In the genomic region with DNA sequence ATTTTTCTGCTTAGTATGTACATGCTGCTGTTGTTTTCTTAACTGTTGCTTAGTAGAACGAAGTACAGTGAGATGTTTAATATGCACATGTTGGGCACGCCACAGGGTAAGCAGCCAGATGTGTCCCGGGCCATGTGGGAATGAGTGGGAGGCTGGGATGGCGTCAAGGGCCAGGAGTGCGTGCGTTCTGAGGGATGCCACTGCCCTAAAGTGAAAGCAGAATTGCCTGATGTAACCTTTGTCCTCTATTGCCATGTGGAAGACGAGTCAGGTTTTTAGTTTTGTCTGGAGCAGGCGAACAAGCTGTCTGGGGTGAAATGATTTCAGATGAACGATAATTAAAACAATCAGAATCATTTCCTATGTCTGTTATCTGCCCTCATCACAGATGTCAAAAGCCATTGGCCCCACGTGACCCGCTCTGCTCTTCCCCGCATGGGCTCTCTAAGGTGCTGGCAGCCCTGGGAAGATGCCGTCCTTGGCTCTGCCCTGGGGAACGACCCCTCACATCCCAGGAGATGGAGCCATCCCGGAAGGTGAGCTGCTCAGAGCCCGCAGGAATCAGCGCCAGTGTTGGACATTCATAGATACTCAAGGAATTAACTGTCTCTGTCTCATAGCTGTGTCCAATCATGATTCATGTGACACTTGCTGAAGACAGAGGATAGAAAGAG, we compare ENCODE assay signal across 20 cellular contexts.
A peak's percentile ranks its signal among the peaks of the same experiment; 100 is the strongest.
DNase-seq lines count a peak whose midpoint lies in the region; ATAC-seq, FAIRE-seq and TF ChIP-seq lines count a peak whose summit lies in the region.
"Had no signal": no experiment of that assay in that cellular context is flagged by ENCODE, and none has a peak within 500 bp of the region (broad histone marks: within the 10 kb centered on the region; RNA-seq: fewer than 3 reads in every experiment).

No MANE protein-coding gene starts in this region.

- TF ChIP-seq CTCF in MCF 10A (IDR thresholded peaks at IDR 0.05; ENCODE audit: unreplicated experiment) (no peak), breast epithelium (IDR thresholded peaks at IDR 0.05) (no peak), K562 (IDR thresholded peaks at IDR 0.05 in 2 of 3, conservative IDR thresholded peaks at IDR 0.05 in 1 of 3; ENCODE audit: insufficient read depth in 2 of 3, low read depth in 1 of 3, low read length in 3 of 3) (no peak), lung (IDR thresholded peaks at IDR 0.05; ENCODE audit: control extremely low read depth, extremely low read depth) (no peak), spleen (IDR thresholded peaks at IDR 0.05 in 8 of 11, conservative IDR thresholded peaks at IDR 0.05 in 3 of 11) (no peak)

- no peak for FAIRE-seq in K562 (lab: Jason Lieb, UNC)
- FAIRE-seq: A204.1, G401.6, GM12891 had no signal

- no peaks in the 10 kb centered on the region for H3K36me3 Mint-ChIP-seq in MCF 10A (ENCODE audit: insufficient read depth, unreplicated experiment)

- no peaks in the 10 kb centered on the region for H3K36me3 ChIP-seq in breast epithelium
- no peaks in the 10 kb centered on the region for H3K36me3 ChIP-seq in K562 (ENCODE audit: control insufficient read depth, insufficient read depth, low read length)
- H3K36me3 ChIP-seq in lung (ENCODE audit: control insufficient read depth in 2 of 2, insufficient read depth in 2 of 2, low read length in 2 of 2) = no peaks in the 10 kb centered on the region
- no peaks in the 10 kb centered on the region for H3K36me3 ChIP-seq in spleen

- no peak for TF ChIP-seq RAD21 in K562 (CRISPR knock-in tag; conservative IDR thresholded peaks at IDR 0.05 in 1 of 2, IDR thresholded peaks at IDR 0.05 in 1 of 2)

- under 1% methylated on average over 17 of the region's 17 CpGs for WGBS in K562 (ENCODE audit: insufficient coverage, low coverage, missing lambda C conversion rate)
- 79 to 87% methylated on average over 17 of the region's 17 CpGs for WGBS in lung, 2 donors
- WGBS in spleen, 5 donors = 69 to 81% (median 79%) methylated on average over 17 of the region's 17 CpGs

- H2AFZ ChIP-seq in K562 (ENCODE audit: low read depth, low read length) = no peak overlapping the region
- H2AFZ ChIP-seq: GM23338 had no signal

- H3K27ac Mint-ChIP-seq in MCF 10A (ENCODE audit: low read depth, unreplicated experiment) = no peak overlapping the region
- H3K27ac Mint-ChIP-seq: B cell; CD4-positive, alpha-beta T cell; GM23338; H9; HFFc6 had no signal

- H3K4me3 ChIP-seq in breast epithelium (no peak overlapping the region), K562 (no peak overlapping the region), lung (no peak overlapping the region), spleen (no peak overlapping the region)
- H3K4me3 ChIP-seq: GM23338 had no signal

- POLR2A ChIA-PET in MCF 10A (lab: Yijun Ruan, JAX) = no interaction called here
- POLR2A ChIA-PET in K562 (lab: Yijun Ruan, JAX) = no interaction called here

- ATAC-seq in K562 (no peak), lung (ENCODE audit: insufficient read depth, low FRiP score) (no peak)
- ATAC-seq: GM23338 had no signal

- no peak overlapping the region for H3K4me2 ChIP-seq in K562 (ENCODE audit: insufficient read depth, low read length)
- H3K4me2 ChIP-seq: GM23338 had no signal

- H3K9me1 ChIP-seq in K562 (ENCODE audit: control insufficient read depth, insufficient read depth, low read length) = no peaks in the 10 kb centered on the region

- H3K9me3 Mint-ChIP-seq in MCF 10A (ENCODE audit: unreplicated experiment) = peaks cover 17% of the 10 kb centered on the region

- TF ChIP-seq EP300 in K562 (IDR thresholded peaks at IDR 0.05; ENCODE audit: low read length) = no peak

- intact Hi-C loops in MCF 10A (cut with micrococcal nuclease) (no loop called here), breast epithelium (cut with DNase I; ENCODE audit: low total_unique reads) (no loop called here), K562 (cut with micrococcal nuclease) (no loop called here), spleen (cut with DNase I; ENCODE audit: low total_unique reads) (no loop called here)

- H3K27me3 ChIP-seq in breast epithelium (no peaks in the 10 kb centered on the region), K562 (ENCODE audit: control insufficient read depth in 2 of 2, insufficient read depth in 2 of 2, low read length in 2 of 2) (peaks cover 0 to 18% of the 10 kb centered on the region in 2 experiments; a peak in 1 of 5 replicates), lung (ENCODE audit: control insufficient read depth, insufficient read depth) (no peaks in the 10 kb centered on the region), spleen (replicated peaks in 1 of 7) (no peaks in the 10 kb centered on the region)

- CTCF ChIA-PET in MCF 10A (lab: Yijun Ruan, JAX) (no interaction called here), K562 (lab: Yijun Ruan, JAX; ENCODE audit: low intra/inter-chr PET ratio) (no interaction called here)

- no peaks in the 10 kb centered on the region for H3K79me2 ChIP-seq in K562 (ENCODE audit: control insufficient read depth, insufficient read depth, low read length)

- no TSS peak for BruUV-seq in MCF 10A (replicated peaks; lab: Mats Ljungman, UMichigan)
- no TSS peak for BruUV-seq in K562 (replicated peaks; lab: Mats Ljungman, UMichigan)

- H3K9me3 ChIP-seq in breast epithelium (peaks cover 3 to 13% of the 10 kb centered on the region in 2 donors), K562 (replicated peaks; ENCODE audit: control insufficient read depth, insufficient read depth, low read depth, low read length) (no peaks in the 10 kb centered on the region), lung (ENCODE audit: control insufficient read depth in 2 of 2, insufficient read depth in 1 of 2, low read length in 1 of 2) (peaks cover 3 to 6% of the 10 kb centered on the region in 2 donors), spleen (peaks cover 0 to 32% (median 24%) of the 10 kb centered on the region in 8 donors)

- no peak overlapping the region for H3K9ac ChIP-seq in K562 (ENCODE audit: insufficient read depth in 1 of 2, low read depth in 2 of 2, low read length in 2 of 2)

- DNase-seq in MCF 10A (ENCODE audit: unreplicated experiment) (peak; percentile 3), breast epithelium (ENCODE audit: low spot score in 2 of 2) (no peak), OCI-M1 (lab: John Stamatoyannopoulos, UW) (peak; percentile 45), K562 (ENCODE audit: extremely low read depth in 1 of 4, low spot score in 3 of 4) (no peak), lung (ENCODE audit: low spot score) (peak; percentile 17), NCI-H1694 (lab: John Stamatoyannopoulos, UW) (no peak), mucosa of gallbladder (ENCODE audit: low spot score) (no peak), spleen (no peak)
- DNase-seq: C1 segment of cervical spinal cord; Calu3; CD4-positive, alpha-beta T cell; DMS 273 treated with DMSO at 0.1 percent for 48 hours; EL; H9; HFFc6 had no signal

- no peaks in the 10 kb centered on the region for H3K27me3 Mint-ChIP-seq in MCF 10A (ENCODE audit: insufficient read depth, unreplicated experiment)
- H3K27me3 Mint-ChIP-seq: B cell had no signal

- H4K20me1 ChIP-seq in K562 (replicated peaks; ENCODE audit: control insufficient read depth, insufficient read depth, low read length) = no peaks in the 10 kb centered on the region

- no peak overlapping the region for H3K27ac ChIP-seq in breast epithelium
- H3K27ac ChIP-seq in K562 (ENCODE audit: extremely low read depth, low read depth, low read length) = no peak overlapping the region
- H3K27ac ChIP-seq in lung (ENCODE audit: low read depth in 1 of 2, low read length in 1 of 2) = no peak overlapping the region
- no peak overlapping the region for H3K27ac ChIP-seq in spleen

- no peaks in the 10 kb centered on the region for H3K4me1 Mint-ChIP-seq in MCF 10A (ENCODE audit: insufficient read depth, unreplicated experiment)
- H3K4me1 Mint-ChIP-seq: B cell, GM23338, H9 had no signal

- H3K4me1 ChIP-seq in breast epithelium = no peaks in the 10 kb centered on the region
- peaks cover 0 to 3% of the 10 kb centered on the region in 2 experiments; a peak in 1 of 5 replicates for H3K4me1 ChIP-seq in K562 (replicated peaks in 1 of 2; ENCODE audit: control insufficient read depth in 2 of 2, insufficient read depth in 2 of 2, low read length in 2 of 2)
- no peaks in the 10 kb centered on the region for H3K4me1 ChIP-seq in lung (ENCODE audit: control insufficient read depth in 2 of 2, insufficient read depth in 2 of 2, low read length in 2 of 2)
- H3K4me1 ChIP-seq in spleen = no peaks in the 10 kb centered on the region

- TF ChIP-seq POLR2A in breast epithelium (IDR thresholded peaks at IDR 0.05) (no peak), K562 (conservative IDR thresholded peaks at IDR 0.05) (no peak), spleen (IDR thresholded peaks at IDR 0.05) (no peak)

- no peak overlapping the region for H3K4me3 Mint-ChIP-seq in MCF 10A (ENCODE audit: unreplicated experiment)
- H3K4me3 Mint-ChIP-seq: B cell; CD4-positive, alpha-beta T cell; GM23338; H9; HFFc6 had no signal

- in situ Hi-C loops in K562 (cut with MboI) = no loop called here

TF ChIP-seq in K562, 482 proteins besides CTCF, POLR2A, EP300 and RAD21 (continues in another document):
- no peak for TF ChIP-seq TARDBP (IDR thresholded peaks at IDR 0.05)
- no peak for TF ChIP-seq KHSRP (IDR thresholded peaks at IDR 0.05)
- TF ChIP-seq, protein P1, sequence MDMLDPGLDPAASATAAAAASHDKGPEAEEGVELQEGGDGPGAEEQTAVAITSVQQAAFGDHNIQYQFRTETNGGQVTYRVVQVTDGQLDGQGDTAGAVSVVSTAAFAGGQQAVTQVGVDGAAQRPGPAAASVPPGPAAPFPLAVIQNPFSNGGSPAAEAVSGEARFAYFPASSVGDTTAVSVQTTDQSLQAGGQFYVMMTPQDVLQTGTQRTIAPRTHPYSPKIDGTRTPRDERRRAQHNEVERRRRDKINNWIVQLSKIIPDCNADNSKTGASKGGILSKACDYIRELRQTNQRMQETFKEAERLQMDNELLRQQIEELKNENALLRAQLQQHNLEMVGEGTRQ (CRISPR knock-in tag; IDR thresholded peaks at IDR 0.05) = peak; percentile 42
- TF ChIP-seq POLR2AphosphoS2 (IDR thresholded peaks at IDR 0.05; ENCODE audit: low read length) = no peak

Comparison
In these comparisons a context has a peak if more than half of its experiments do, and no peak if none do; other contexts are left out.
1. DNase-seq: peak in MCF 10A (single experiment), OCI-M1 (single experiment) and lung (single experiment); none in breast epithelium (0 of 2), K562 (0 of 4), NCI-H1694 (single experiment), mucosa of gallbladder (single experiment) and spleen (single experiment).